In genomic region chr1:177809844-177810243, GRCh38 we compare ENCODE assay signal across 13 cellular contexts.
A peak's percentile ranks its signal among the peaks of the same experiment; 100 is the strongest.
DNase-seq lines count a peak whose midpoint lies in the region; ATAC-seq and TF ChIP-seq lines count a peak whose summit lies in the region.
"Had no signal": no experiment of that assay in that cellular context is flagged by ENCODE, and none has a peak within 500 bp of the region (broad histone marks: within the 10 kb centered on the region; RNA-seq: fewer than 3 reads in every experiment).

No MANE protein-coding gene starts in this region.

- TF ChIP-seq CTCF in nephron progenitor cell (IDR thresholded peaks at IDR 0.05): no peak

- DNase-seq in NCI-H2107 treated with DMSO at 0.1 percent for 48 hours (lab: John Stamatoyannopoulos, UW; ENCODE audit: unreplicated experiment) (peak; percentile 40), NCI-H2107 (lab: John Stamatoyannopoulos, UW) (no peak), nephron progenitor cell (no peak), UCSD-AML1 (lab: John Stamatoyannopoulos, UW; ENCODE audit: unreplicated experiment) (no peak)
- no peak for DNase-seq in activated CD4-positive, alpha-beta memory T cell treated with anti-CD3 and anti-CD28 coated beads, Interleukin-2, amount 10 ng/mL, durations not matched to agents 7 days and 5 days
- DNase-seq: activated CD4-positive, alpha-beta T cell treated with anti-CD3 and anti-CD28 coated beads for 4 hours; activated naive CD4-positive, alpha-beta T cell treated with Interleukin-2 at 50 U/mL for 16 hours; NCI-H526; stimulated activated CD4-positive, alpha-beta T cell treated with anti-CD3 and anti-CD28 coated beads, Interleukin-4, amount 100 ng/mL, for 4 hours had no signal

- peak overlapping the region; percentile 54 for H3K4me3 Mint-ChIP-seq in nephron progenitor cell
- no peak overlapping the region for H3K4me3 Mint-ChIP-seq in activated CD4-positive, alpha-beta memory T cell treated with anti-CD3 and anti-CD28 coated beads, Interleukin-2, amount 10 ng/mL, durations not matched to agents 7 days and 5 days
- H3K4me3 Mint-ChIP-seq: memory B cell had no signal

- peaks cover 30% of the 10 kb centered on the region for H3K9me3 Mint-ChIP-seq in nephron progenitor cell
- H3K9me3 Mint-ChIP-seq in activated CD4-positive, alpha-beta memory T cell treated with anti-CD3 and anti-CD28 coated beads, Interleukin-2, amount 10 ng/mL, durations not matched to agents 7 days and 5 days: peaks cover 13% of the 10 kb centered on the region

- peaks cover 7% of the 10 kb centered on the region for H3K36me3 Mint-ChIP-seq in nephron progenitor cell (ENCODE audit: low read depth)
- H3K36me3 Mint-ChIP-seq in activated CD4-positive, alpha-beta memory T cell treated with anti-CD3 and anti-CD28 coated beads, Interleukin-2, amount 10 ng/mL, durations not matched to agents 7 days and 5 days (ENCODE audit: low read depth): no peaks in the 10 kb centered on the region
- H3K36me3 Mint-ChIP-seq: memory B cell had no signal

- peak overlapping the region; percentile 61 for H3K27ac Mint-ChIP-seq in nephron progenitor cell
- no peak overlapping the region for H3K27ac Mint-ChIP-seq in activated CD4-positive, alpha-beta memory T cell treated with anti-CD3 and anti-CD28 coated beads, Interleukin-2, amount 10 ng/mL, durations not matched to agents 7 days and 5 days
- H3K27ac Mint-ChIP-seq: memory B cell had no signal

- peaks cover 6% of the 10 kb centered on the region for H3K27me3 Mint-ChIP-seq in nephron progenitor cell (ENCODE audit: low read depth, poor library complexity)
- H3K27me3 Mint-ChIP-seq in activated CD4-positive, alpha-beta memory T cell treated with anti-CD3 and anti-CD28 coated beads, Interleukin-2, amount 10 ng/mL, durations not matched to agents 7 days and 5 days: no peaks in the 10 kb centered on the region

- peak; percentile 94 for ATAC-seq in GM21786 (IDR thresholded peaks at IDR 0.05; ENCODE audit: unreplicated experiment)
- ATAC-seq in HG03442 (IDR thresholded peaks at IDR 0.05; ENCODE audit: unreplicated experiment): peak; percentile 99
- ATAC-seq in HG03095 (IDR thresholded peaks at IDR 0.05; ENCODE audit: unreplicated experiment): no peak

- peaks cover 48% of the 10 kb centered on the region for H3K4me1 Mint-ChIP-seq in nephron progenitor cell
- H3K4me1 Mint-ChIP-seq in activated CD4-positive, alpha-beta memory T cell treated with anti-CD3 and anti-CD28 coated beads, Interleukin-2, amount 10 ng/mL, durations not matched to agents 7 days and 5 days: no peaks in the 10 kb centered on the region
- H3K4me1 Mint-ChIP-seq: memory B cell had no signal

- CTCF ChIA-PET in activated CD4-positive, alpha-beta memory T cell treated with anti-CD3 and anti-CD28 coated beads, Interleukin-2, amount 10 ng/mL, durations not matched to agents 7 days and 5 days (lab: Charles Lee): no interaction called here

- POLR2A ChIA-PET in activated CD4-positive, alpha-beta memory T cell treated with anti-CD3 and anti-CD28 coated beads, Interleukin-2, amount 10 ng/mL, durations not matched to agents 7 days and 5 days (lab: Charles Lee): no interaction called here
